Comparison of ENCODE assay signal across 8 cellular contexts in the genomic region with DNA sequence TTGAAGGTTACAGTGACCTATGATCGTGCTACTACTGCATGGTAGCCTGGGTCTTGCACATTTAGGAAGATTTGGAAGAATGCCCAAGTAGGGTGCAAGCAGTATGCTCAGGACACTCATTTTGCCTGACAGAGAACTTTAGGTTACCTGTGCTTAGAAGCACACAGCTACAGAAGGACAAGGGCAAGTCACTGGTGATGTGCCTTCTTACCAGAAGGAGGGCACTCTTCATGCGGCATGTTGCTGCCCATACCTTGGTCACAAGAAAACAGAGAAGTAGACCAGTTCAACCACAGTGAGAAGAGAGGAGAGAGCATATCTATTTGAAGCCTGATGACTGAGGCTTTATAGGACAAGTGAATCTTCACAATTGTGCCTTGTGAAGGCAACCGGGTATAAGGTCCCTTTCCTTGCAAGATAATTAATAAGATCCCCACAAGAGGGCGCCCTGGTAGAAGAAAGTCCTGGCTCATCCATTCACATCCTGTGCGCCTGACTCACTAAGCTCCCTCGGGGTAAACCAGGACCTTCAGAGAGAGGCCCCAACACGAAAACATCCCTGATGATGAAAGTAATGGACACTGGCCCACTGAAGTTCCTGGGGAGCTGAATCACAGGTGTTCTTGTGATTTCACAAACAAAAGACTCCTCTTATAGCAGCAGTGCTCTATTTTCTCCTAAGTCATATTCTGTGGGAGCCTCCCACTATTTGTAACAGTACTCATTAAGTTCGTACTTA. TPM values are rescaled to one million over a fixed set of nuclear protein-coding genes. Genes with fewer than 3 reads are reported as not detected.
DNase-seq lines count a peak whose midpoint lies in the region; ATAC-seq and TF ChIP-seq lines count a peak whose summit lies in the region.

No MANE protein-coding gene starts in this region.

- no peak overlapping the region for H3K4me3 ChIP-seq in left lung

- H3K9me3 ChIP-seq in left lung: no peaks in the 10 kb centered on the region

- H3K36me3 ChIP-seq in left lung: no peaks in the 10 kb centered on the region

- peak; percentile 55 to 60 for TF ChIP-seq CTCF in left lung (IDR thresholded peaks at IDR 0.05)

- DNase-seq in AG20443 (ENCODE audit: low spot score) (peak; percentile 93), NCI-H2227 (lab: John Stamatoyannopoulos, UW; ENCODE audit: unreplicated experiment) (peak; percentile 75), cerebellum (ENCODE audit: low spot score) (peak; percentile 74), left lung (peak in 1 of 2 donors; percentile 60)
- peak; percentile 60 for DNase-seq in activated CD4-positive, CD25-positive, alpha-beta regulatory T cell treated with anti-CD3 and anti-CD28 coated beads, Interleukin-2, amount 50 U/mL, for 72 hours
- DNase-seq in stimulated activated CD4-positive, alpha-beta T cell treated with anti-CD3 and anti-CD28 coated beads, Interleukin-4, amount 100 ng/mL, for 24 hours: peak; percentile 81

- intact Hi-C loops in left lung (cut with DNase I): loop anchor here in 1 of 2 donors (10.0 kb wide), 1 partner anchor 204 kb away; a partner anchor contains a TSS

- ATAC-seq in GM18873 (IDR thresholded peaks at IDR 0.05; ENCODE audit: low FRiP score, unreplicated experiment) (peak; percentile 92), HG03108 (IDR thresholded peaks at IDR 0.05; ENCODE audit: unreplicated experiment) (peak; percentile 68), left lung (peak; percentile 96)

- peaks cover 0 to 19% of the 10 kb centered on the region in 2 donors for H3K4me1 ChIP-seq in left lung

- H3K27ac ChIP-seq in left lung: peak overlapping the region; percentile 45 to 66

- no peaks in the 10 kb centered on the region for H3K27me3 ChIP-seq in left lung

RNA-seq across cellular contexts. Expression of a gene that starts 38.1 kb away (rescaled TPM):
- total RNA-seq in cerebellum: 50.0 TPM
- 10 to 100 TPM; 39.6 to 68.2 TPM for total RNA-seq in left lung
